In genomic region chr17:50918933-50919296, GRCh38 we compare ENCODE assay signal across 9 cellular contexts. TPM values are rescaled to one million over a fixed set of nuclear protein-coding genes. Genes with fewer than 3 reads are reported as not detected.
A peak's percentile ranks its signal among the peaks of the same experiment; 100 is the strongest.
DNase-seq lines count a peak whose midpoint lies in the region; ATAC-seq, FAIRE-seq and TF ChIP-seq lines count a peak whose summit lies in the region.
"Had no signal": no experiment of that assay in that cellular context is flagged by ENCODE, and none has a peak within 500 bp of the region (broad histone marks: within the 10 kb centered on the region; RNA-seq: fewer than 3 reads in every experiment).

No MANE protein-coding gene starts in this region.

- H3K27ac ChIP-seq in effector memory CD4-positive, alpha-beta T cell (ENCODE audit: insufficient read depth, low read length, poor library complexity, severe bottlenecking): peak overlapping the region; percentile 75
- peak overlapping the region; percentile 87 to 90 (median 88) for H3K27ac ChIP-seq in pancreas

- H3K4me1 ChIP-seq in effector memory CD4-positive, alpha-beta T cell (ENCODE audit: control insufficient read depth, insufficient read depth, low read length, poor library complexity, severe bottlenecking): peaks cover 39% of the 10 kb centered on the region
- peaks cover 50 to 58% (median 54%) of the 10 kb centered on the region in 3 donors for H3K4me1 ChIP-seq in pancreas

- H3K36me3 ChIP-seq in effector memory CD4-positive, alpha-beta T cell (ENCODE audit: control insufficient read depth, insufficient read depth, low read length): no peaks in the 10 kb centered on the region
- no peaks in the 10 kb centered on the region for H3K36me3 ChIP-seq in pancreas

- TF ChIP-seq CTCF in CD14-positive monocyte (IDR thresholded peaks at IDR 0.05) (no peak), pancreas (IDR thresholded peaks at IDR 0.05) (no peak)

- H3K27me3 Mint-ChIP-seq in CD14-positive monocyte (ENCODE audit: low read depth in 3 of 3): peaks cover 0 to 2% (median 0%) of the 10 kb centered on the region in 3 donors
- no peaks in the 10 kb centered on the region for H3K27me3 Mint-ChIP-seq in T-helper 2 cell treated with Interferon-gamma antibody and Interleukin-4, amounts not matched to agents 5 μg/mL and 100 μg/mL, for 36 hours (ENCODE audit: low read depth)

- H3K9me3 ChIP-seq in effector memory CD4-positive, alpha-beta T cell (ENCODE audit: control insufficient read depth, low read length): no peaks in the 10 kb centered on the region
- no peaks in the 10 kb centered on the region for H3K9me3 ChIP-seq in pancreas

- H3K27ac Mint-ChIP-seq in CD14-positive monocyte: peak overlapping the region; percentile 96 to 99 (median 98)
- H3K27ac Mint-ChIP-seq in T-helper 2 cell treated with Interferon-gamma antibody and Interleukin-4, amounts not matched to agents 5 μg/mL and 100 μg/mL, for 36 hours: peak overlapping the region; percentile 85

- no peaks in the 10 kb centered on the region for H3K9me3 Mint-ChIP-seq in CD14-positive monocyte
- no peaks in the 10 kb centered on the region for H3K9me3 Mint-ChIP-seq in T-helper 2 cell treated with Interferon-gamma antibody and Interleukin-4, amounts not matched to agents 5 μg/mL and 100 μg/mL, for 36 hours

- peak overlapping the region in 1 of 2 donors; percentile 39 for H3K4me3 Mint-ChIP-seq in CD14-positive monocyte
- H3K4me3 Mint-ChIP-seq in T-helper 2 cell treated with Interferon-gamma antibody and Interleukin-4, amounts not matched to agents 5 μg/mL and 100 μg/mL, for 36 hours: peak overlapping the region; percentile 61

- H3K27me3 ChIP-seq in effector memory CD4-positive, alpha-beta T cell (replicated peaks; ENCODE audit: control insufficient read depth, insufficient read depth, low read length, poor library complexity, severe bottlenecking): no peaks in the 10 kb centered on the region
- H3K27me3 ChIP-seq in pancreas: no peaks in the 10 kb centered on the region

- H3K4me3 ChIP-seq in effector memory CD4-positive, alpha-beta T cell (ENCODE audit: insufficient read depth, low read depth, low read length, poor library complexity, severe bottlenecking): no peak overlapping the region
- no peak overlapping the region for H3K4me3 ChIP-seq in pancreas
- H3K4me3 ChIP-seq: lung had no signal

- H3K36me3 Mint-ChIP-seq in CD14-positive monocyte: peaks cover 4% of the 10 kb centered on the region in 2 donors
- H3K36me3 Mint-ChIP-seq in T-helper 2 cell treated with Interferon-gamma antibody and Interleukin-4, amounts not matched to agents 5 μg/mL and 100 μg/mL, for 36 hours (ENCODE audit: low read depth): no peaks in the 10 kb centered on the region

- peaks cover 58% of the 10 kb centered on the region for H3K4me1 Mint-ChIP-seq in CD14-positive monocyte
- peaks cover 19% of the 10 kb centered on the region for H3K4me1 Mint-ChIP-seq in T-helper 2 cell treated with Interferon-gamma antibody and Interleukin-4, amounts not matched to agents 5 μg/mL and 100 μg/mL, for 36 hours (ENCODE audit: low read depth)

- no peak for FAIRE-seq in pancreas (lab: Jason Lieb, UNC)

- ATAC-seq in pancreas: peak in 2 of 4 donors; percentile 4 to 15
- no peak for ATAC-seq in GM19035 (IDR thresholded peaks at IDR 0.05; ENCODE audit: unreplicated experiment)
- no peak for ATAC-seq in HG03521 (IDR thresholded peaks at IDR 0.05; ENCODE audit: unreplicated experiment)

- WGBS in pancreas, 2 donors: 24 to 43% methylated on average over 4 to 5 of the region's 5 CpGs

- intact Hi-C loops in CD14-positive monocyte (cut with micrococcal nuclease) (loop anchor here (2.0 to 10.0 kb wide), 3 partner anchors 14 to 54 kb away; partner anchors contain the start of gene TOB1 (in 1 of the 2)), pancreas (cut with DNase I) (loop anchor here in 1 of 3 donors (10.0 kb wide), 1 partner anchor 54 kb away; the partner anchor contains the start of gene TOB1)

- DNase-seq in CD14-positive monocyte (ENCODE audit: low spot score) (no peak), pancreas (peak in 2 of 6 donors; percentile 40 to 50), dedifferentiated amniotic fluid mesenchymal stem cell (ENCODE audit: extremely low spot score) (no peak), KG1 (lab: John Stamatoyannopoulos, UW) (no peak)
- peak; percentile 48 for DNase-seq in T-helper 2 cell treated with Interferon-gamma antibody and Interleukin-4, amounts not matched to agents 5 μg/mL and 100 μg/mL, for 36 hours (ENCODE audit: low spot score)
- no peak for DNase-seq in effector memory CD4-positive, alpha-beta T cell

RNA-seq across cellular contexts. Expression of gene TOB1, which starts 52.8 kb away (rescaled TPM):
- polyA plus RNA-seq in CD14-positive monocyte (10 to 100 TPM; 18.5 to 41.0 TPM), pancreas (10 to 100 TPM; 33.1 to 45.8 TPM)
- total RNA-seq in pancreas: 100 to 1,000 TPM in 3 of 6 donors, 10 to 100 TPM in 3; 65.9 to 157 (median 99.0) TPM
